In genomic region chr11:47234669-47235075, GRCh38 we compare ENCODE assay signal across 8 cellular contexts. TPM values are rescaled to one million over a fixed set of nuclear protein-coding genes. Genes with fewer than 3 reads are reported as not detected.
DNase-seq lines count a peak whose midpoint lies in the region; ATAC-seq, FAIRE-seq and TF ChIP-seq lines count a peak whose summit lies in the region.

No MANE protein-coding gene starts in this region.

- DNase-seq in activated CD4-positive, alpha-beta memory T cell treated with anti-CD3 and anti-CD28 coated beads for 36 hours = peak; percentile 63
- peak; percentile 39 to 44 (median 39) for DNase-seq in effector memory CD8-positive, alpha-beta T cell
- DNase-seq in small intestine (peak; percentile 65), SKM-1 (lab: John Stamatoyannopoulos, UW; ENCODE audit: unreplicated experiment) (no peak), NCI-H128 (lab: John Stamatoyannopoulos, UW; ENCODE audit: unreplicated experiment) (no peak)

- no peaks in the 10 kb centered on the region for H3K9me3 ChIP-seq in small intestine (ENCODE audit: control insufficient read depth, low read depth)

- peak overlapping the region; percentile 82 for H3K27ac Mint-ChIP-seq in activated CD4-positive, alpha-beta memory T cell treated with anti-CD3 and anti-CD28 coated beads for 36 hours
- peak overlapping the region; percentile 76 to 82 for H3K27ac Mint-ChIP-seq in effector memory CD8-positive, alpha-beta T cell

- H3K4me1 Mint-ChIP-seq in activated CD4-positive, alpha-beta memory T cell treated with anti-CD3 and anti-CD28 coated beads for 36 hours (ENCODE audit: low read depth) = peaks cover 27% of the 10 kb centered on the region
- peaks cover 6 to 8% of the 10 kb centered on the region in 2 donors for H3K4me1 Mint-ChIP-seq in effector memory CD8-positive, alpha-beta T cell (ENCODE audit: low read depth in 2 of 2)

- H3K36me3 ChIP-seq in small intestine (ENCODE audit: control insufficient read depth in 2 of 2, insufficient read depth in 2 of 2, low read length in 2 of 2) = peaks cover 0 to 4% of the 10 kb centered on the region in 2 donors

- POLR2A ChIA-PET in activated CD4-positive, alpha-beta memory T cell treated with anti-CD3 and anti-CD28 coated beads for 36 hours (lab: Charles Lee) = interaction anchor here (1.0 to 2.3 kb wide), 6 partner anchors 10 to 20 kb away, joined by 3 to 18 read pairs (median 5); partner anchors contain the start of genes ACP2 and DDB2

- H3K27ac ChIP-seq in small intestine (ENCODE audit: low read depth in 1 of 2, low read length in 1 of 2) = peak overlapping the region in 1 of 2 donors; percentile 2

- peak overlapping the region in 1 of 2 donors; percentile 23 for H3K4me3 ChIP-seq in small intestine (ENCODE audit: low read depth in 1 of 2, low read length in 2 of 2)

- no peaks in the 10 kb centered on the region for H3K4me1 ChIP-seq in small intestine (ENCODE audit: control insufficient read depth in 2 of 2, insufficient read depth in 1 of 2, low read depth in 1 of 2, low read length in 1 of 2)

- no peak for TF ChIP-seq EP300 in Ishikawa (IDR thresholded peaks at IDR 0.05; ENCODE audit: borderline replicate concordance)

- no peaks in the 10 kb centered on the region for H3K27me3 Mint-ChIP-seq in activated CD4-positive, alpha-beta memory T cell treated with anti-CD3 and anti-CD28 coated beads for 36 hours
- no peaks in the 10 kb centered on the region for H3K27me3 Mint-ChIP-seq in effector memory CD8-positive, alpha-beta T cell

- H3K4me3 Mint-ChIP-seq in activated CD4-positive, alpha-beta memory T cell treated with anti-CD3 and anti-CD28 coated beads for 36 hours = peak overlapping the region; percentile 30
- peak overlapping the region in 1 of 2 donors; percentile 17 for H3K4me3 Mint-ChIP-seq in effector memory CD8-positive, alpha-beta T cell

- CTCF ChIA-PET in activated CD4-positive, alpha-beta memory T cell treated with anti-CD3 and anti-CD28 coated beads for 36 hours (lab: Charles Lee) = interaction anchor here (0.9 to 3.0 kb wide), 6 partner anchors 13 to 219 kb away, joined by 3 to 9 read pairs (median 5); partner anchors contain the start of gene ACP2

- no peak for TF ChIP-seq RAD21 in Ishikawa (IDR thresholded peaks at IDR 0.05; ENCODE audit: low read depth)

- intact Hi-C loops in activated CD4-positive, alpha-beta memory T cell treated with anti-CD3 and anti-CD28 coated beads for 36 hours (cut with micrococcal nuclease) = no loop called here

- H3K9me3 Mint-ChIP-seq in activated CD4-positive, alpha-beta memory T cell treated with anti-CD3 and anti-CD28 coated beads for 36 hours = no peaks in the 10 kb centered on the region
- no peaks in the 10 kb centered on the region for H3K9me3 Mint-ChIP-seq in effector memory CD8-positive, alpha-beta T cell

- ATAC-seq in effector memory CD8-positive, alpha-beta T cell (replicated peaks) = peak; percentile 95
- ATAC-seq in GM18873 (IDR thresholded peaks at IDR 0.05; ENCODE audit: low FRiP score, unreplicated experiment) (no peak), GM21529 (IDR thresholded peaks at IDR 0.05; ENCODE audit: unreplicated experiment) (no peak)

- H3K27me3 ChIP-seq in small intestine (ENCODE audit: control insufficient read depth in 2 of 2, insufficient read depth in 2 of 2, low read length in 2 of 2) = no peaks in the 10 kb centered on the region

- H3K36me3 Mint-ChIP-seq in activated CD4-positive, alpha-beta memory T cell treated with anti-CD3 and anti-CD28 coated beads for 36 hours = peaks cover 57% of the 10 kb centered on the region
- peaks cover 28% of the 10 kb centered on the region for H3K36me3 Mint-ChIP-seq in effector memory CD8-positive, alpha-beta T cell (ENCODE audit: insufficient read depth)

- no peak for FAIRE-seq in small intestine (lab: Jason Lieb, UNC)

- WGBS in small intestine, 3 donors = 13 to 57% (median 18%) methylated on average over 12 of the region's 12 CpGs

TF ChIP-seq in Ishikawa, 13 proteins besides CTCF, POLR2A, EP300 and RAD21:
- TF ChIP-seq MAX (IDR thresholded peaks at IDR 0.05) = no peak
- TF ChIP-seq NFIC (IDR thresholded peaks at IDR 0.05) = 0 out of 2 replicates have a peak, but pooled peaks have one; percentile 33
- TF ChIP-seq TCF12 (IDR thresholded peaks at IDR 0.05; ENCODE audit: low read depth) = no peak
- no peak for TF ChIP-seq REST (IDR thresholded peaks at IDR 0.05; ENCODE audit: low read depth)
- no peak for TF ChIP-seq USF1 (IDR thresholded peaks at IDR 0.05)
- no peak for TF ChIP-seq CEBPB (IDR thresholded peaks at IDR 0.05)

RNA-seq across cellular contexts. Expression of gene ACP2, which starts 13.9 kb away (rescaled TPM):
- 10 to 100 TPM; 10.1 to 12.2 TPM for total RNA-seq in activated CD4-positive, alpha-beta memory T cell treated with anti-CD3 and anti-CD28 coated beads for 36 hours
- polyA plus RNA-seq in small intestine = 10 to 100 TPM; 44.1 to 53.3 (median 48.6) TPM

RNA-seq across cellular contexts. Expression of gene DDB2, which starts 19.9 kb away (rescaled TPM):
- 100 to 1,000 TPM; 194 to 198 TPM for total RNA-seq in activated CD4-positive, alpha-beta memory T cell treated with anti-CD3 and anti-CD28 coated beads for 36 hours
- 10 to 100 TPM; 25.1 to 39.4 (median 26.2) TPM for polyA plus RNA-seq in small intestine

RNA-seq across cellular contexts. Expression of gene NR1H3, which starts 23.1 kb away (rescaled TPM):
- total RNA-seq in activated CD4-positive, alpha-beta memory T cell treated with anti-CD3 and anti-CD28 coated beads for 36 hours = 10 to 100 TPM; 13.0 to 14.0 TPM
- polyA plus RNA-seq in small intestine = 100 to 1,000 TPM; 102 to 366 (median 223) TPM

RNA-seq across cellular contexts. Expression of gene MADD, which starts 35.3 kb away (rescaled TPM):
- total RNA-seq in activated CD4-positive, alpha-beta memory T cell treated with anti-CD3 and anti-CD28 coated beads for 36 hours = 10 to 100 TPM; 58.2 to 62.1 TPM
- 10 to 100 TPM; 19.2 to 27.7 (median 23.9) TPM for polyA plus RNA-seq in small intestine

RNA-seq across cellular contexts. Expression of gene PACSIN3, which starts 48.4 kb away (rescaled TPM):
- 1 to 10 TPM; 5.3 to 6.0 TPM for total RNA-seq in activated CD4-positive, alpha-beta memory T cell treated with anti-CD3 and anti-CD28 coated beads for 36 hours
- 1 to 10 TPM; 2.0 to 6.5 (median 4.9) TPM for polyA plus RNA-seq in small intestine

Comparison
In these comparisons a context has a peak if more than half of its experiments do, and no peak if none do; other contexts are left out.
1. DNase-seq: peak in activated CD4-positive, alpha-beta memory T cell treated with anti-CD3 and anti-CD28 coated beads for 36 hours (single experiment), effector memory CD8-positive, alpha-beta T cell (3 of 3) and small intestine (single experiment); none in SKM-1 (single experiment) and NCI-H128 (single experiment).